ENCODE assay signal across 27 cellular contexts in genomic region chr5:2524620-2525019, GRCh38.
"Had no signal": no experiment of that assay in that cellular context is flagged by ENCODE, and none has a peak within 500 bp of the region (broad histone marks: within the 10 kb centered on the region; RNA-seq: fewer than 3 reads in every experiment).

No MANE protein-coding gene starts in this region.

- H3K36me3 ChIP-seq: ascending aorta, breast epithelium, cardiac muscle cell, colonic mucosa, WERI-Rb-1 had no signal

- ATAC-seq: activated CD4-positive, CD25-positive, alpha-beta regulatory T cell treated with anti-CD3 and anti-CD28 coated beads, Interleukin-2, amount 50 U/mL, for 24 hours; activated CD8-positive, alpha-beta T cell treated with anti-CD3 and anti-CD28 coated beads for 36 hours; activated naive CD4-positive, alpha-beta T cell treated with anti-CD3 and anti-CD28 coated beads, Interleukin-2, amount 50 U/mL, for 72 hours; activated T-cell treated with anti-CD3 and anti-CD28 coated beads, Interleukin-2, amount 50 U/mL, for 4 hours; activated T-helper 17 cell treated with anti-CD3 and anti-CD28 coated beads, Interleukin-2, amount 50 U/mL, for 72 hours; esophagus mucosa; T-helper 17 cell had no signal

- H3K4me1 ChIP-seq: ascending aorta, breast epithelium, colonic mucosa had no signal

- H3K9me3 ChIP-seq: ascending aorta, breast epithelium had no signal

- H3K27ac ChIP-seq: ascending aorta, breast epithelium, cardiac muscle cell, colonic mucosa, WERI-Rb-1 had no signal

- DNase-seq: activated B cell treated with CpG ODN at 0.5 μM for 24 hours; activated CD4-positive, alpha-beta T cell treated with anti-CD3 and anti-CD28 coated beads for 48 hours; activated CD4-positive, alpha-beta T cell treated with anti-CD3 and anti-CD28 coated beads, Interleukin-2, amount 50 U/mL, for 1 hour; activated CD4-positive, alpha-beta T cell treated with anti-CD3 and anti-CD28 coated beads, Interleukin-2, amount 50 U/mL, for 48 hours; activated CD8-positive, alpha-beta memory T cell treated with anti-CD3 and anti-CD28 coated beads for 24 hours; activated CD8-positive, alpha-beta T cell treated with anti-CD3 and anti-CD28 coated beads for 36 hours; activated gamma-delta T cell; activated naive CD4-positive, alpha-beta T cell; activated naive CD4-positive, alpha-beta T cell treated with anti-CD3 and anti-CD28 coated beads, Interleukin-2, amount 10 ng/mL, durations not matched to agents 7 days and 5 days; activated naive CD8-positive, alpha-beta T cell treated with anti-CD3 and anti-CD28 coated beads, Interleukin-2, amount 10 ng/mL, durations not matched to agents 7 days and 5 days; activated T-cell treated with anti-CD3 and anti-CD28 coated beads, Interleukin-2, amount 50 U/mL, for 4 hours; central memory CD4-positive, alpha-beta T cell; cerebellar nuclear complex; colonic mucosa; effector memory CD4-positive, alpha-beta T cell; endodermal cell; head of caudate nucleus; T-helper 17 cell; T1000; WERI-Rb-1 had no signal

- H3K4me3 ChIP-seq: ascending aorta, breast epithelium, cardiac muscle cell, colonic mucosa had no signal

- H3K27me3 ChIP-seq: ascending aorta, cardiac muscle cell, colonic mucosa had no signal
